In genomic region chr15:57785959-57786358, GRCh38 we compare ENCODE assay signal across 21 cellular contexts.
"Had no signal": no experiment of that assay in that cellular context is flagged by ENCODE, and none has a peak within 500 bp of the region (broad histone marks: within the 10 kb centered on the region; RNA-seq: fewer than 3 reads in every experiment).

No MANE protein-coding gene starts in this region.

- H3K4me3 Mint-ChIP-seq: dendritic cell treated with granulocyte-macrophage colony-stimulating factor and Interleukin-4, amounts not matched to agents 40 ng/mL and 50 ng/mL, for 4 days; immature natural killer cell; memory B cell; mesothelial cell of epicardium; natural killer cell; neural crest cell; type B pancreatic cell had no signal

- DNase-seq: erythroblast; gastrocnemius medialis; glutamatergic neuron; immature natural killer cell; left cardiac atrium; left ventricle myocardium inferior; lower lobe of right lung; natural killer cell; posterior cingulate gyrus; sigmoid colon; stimulated activated CD4-positive, alpha-beta T cell treated with anti-CD3 and anti-CD28 coated beads, Interleukin-2, amount 100 ng/mL, for 24 hours; stimulated activated CD4-positive, alpha-beta T cell treated with anti-CD3 and anti-CD28 coated beads, Interleukin-4, amount 100 ng/mL, for 4 hours; stimulated activated naive CD4-positive, alpha-beta T cell; thyroid gland had no signal

- ATAC-seq: gastrocnemius medialis, left cardiac atrium, lower lobe of right lung, natural killer cell had no signal

- H3K9me3 Mint-ChIP-seq: dendritic cell treated with granulocyte-macrophage colony-stimulating factor and Interleukin-4, amounts not matched to agents 40 ng/mL and 50 ng/mL, for 4 days; immature natural killer cell; memory B cell; mesothelial cell of epicardium; natural killer cell; neural crest cell had no signal

- H3K36me3 Mint-ChIP-seq: immature natural killer cell, memory B cell, mesothelial cell of epicardium, natural killer cell had no signal

- H3K27ac Mint-ChIP-seq: dendritic cell treated with granulocyte-macrophage colony-stimulating factor and Interleukin-4, amounts not matched to agents 40 ng/mL and 50 ng/mL, for 4 days; immature natural killer cell; memory B cell; mesothelial cell of epicardium; natural killer cell; type B pancreatic cell had no signal

- H3K4me1 Mint-ChIP-seq: immature natural killer cell, memory B cell, natural killer cell, neural crest cell had no signal

- H3K4me3 ChIP-seq: gastrocnemius medialis, left ventricle myocardium inferior, lower lobe of right lung, sigmoid colon, skin epidermis, suprapubic skin, thyroid gland had no signal
